ENCODE assay signal across 19 cellular contexts in genomic region chr6:7316658-7317533, GRCh38. TPM values are rescaled to one million over a fixed set of nuclear protein-coding genes. Genes with fewer than 3 reads are reported as not detected.
DNase-seq lines count a peak whose midpoint lies in the region; ATAC-seq, FAIRE-seq and TF ChIP-seq lines count a peak whose summit lies in the region.
"Had no signal": no experiment of that assay in that cellular context is flagged by ENCODE, and none has a peak within 500 bp of the region (broad histone marks: within the 10 kb centered on the region; RNA-seq: fewer than 3 reads in every experiment).

No MANE protein-coding gene starts in this region.

- H3K4me1 ChIP-seq in HepG2 (ENCODE audit: insufficient read depth, low read length), result peaks cover 41% of the 10 kb centered on the region
- peaks cover 0 to 2% (median 0%) of the 10 kb centered on the region in 4 donors for H3K4me1 ChIP-seq in right lobe of liver
- H3K4me1 ChIP-seq in testis, result peaks cover 6% of the 10 kb centered on the region
- H3K4me1 ChIP-seq in tibial artery, result peaks cover 0 to 7% (median 2%) of the 10 kb centered on the region in 4 donors

- DNase-seq in HepG2 (ENCODE audit: low spot score) (no peak), right lobe of liver (no peak), glutamatergic neuron (no peak), testis (peak; percentile 30), frontal cortex (ENCODE audit: low spot score in 2 of 2) (no peak), tibial artery (no peak)
- DNase-seq: 8988T; CD4-positive, alpha-beta memory T cell; DMS153; DMS79; GF-D8; HCEC 1CT had no signal

- ATAC-seq in HepG2 (no peak), right lobe of liver (no peak), GM18519 (IDR thresholded peaks at IDR 0.05; ENCODE audit: low FRiP score, unreplicated experiment) (no peak)
- ATAC-seq: GM12878 had no signal

- TF ChIP-seq RAD21 in HepG2 (CRISPR knock-in tag; IDR thresholded peaks at IDR 0.05), result no peak

- peaks cover 4% of the 10 kb centered on the region for H3K9me3 Mint-ChIP-seq in glutamatergic neuron (ENCODE audit: unreplicated experiment)
- H3K9me3 Mint-ChIP-seq: CD4-positive, alpha-beta memory T cell; IgD-negative memory B cell had no signal

- peak overlapping the region; percentile 6 for H3K27ac Mint-ChIP-seq in glutamatergic neuron (ENCODE audit: unreplicated experiment)

- CTCF ChIA-PET in HepG2 (lab: Yijun Ruan, JAX; ENCODE audit: low intra/inter-chr PET ratio, low total read pairs), result no interaction called here

- H4K20me1 ChIP-seq in HepG2 (ENCODE audit: insufficient read depth, low read length), result peaks cover 4% of the 10 kb centered on the region; the same call in 1 of the 2 replicates

- POLR2A ChIA-PET in HepG2 (lab: Yijun Ruan, JAX), result interaction anchor here (0.8 to 4.3 kb wide), 10 partner anchors 8 to 244 kb away, joined by 3 to 39 read pairs (median 6); partner anchors contain the start of genes CAGE1 and RIOK1

- FAIRE-seq in HepG2 (lab: Jason Lieb, UNC) (no peak), frontal cortex (lab: Jason Lieb, UNC) (no peak)
- FAIRE-seq: GM12878, GM19239, HTR-8/SVneo had no signal

- H3K9ac ChIP-seq in HepG2 (ENCODE audit: insufficient read depth, low read depth, low read length), result no peak overlapping the region
- H3K9ac ChIP-seq: BLaER1 had no signal

- peak overlapping the region; percentile 27 for H3K4me3 Mint-ChIP-seq in glutamatergic neuron (ENCODE audit: unreplicated experiment)
- H3K4me3 Mint-ChIP-seq: CD14-positive monocyte; CD4-positive, alpha-beta memory T cell; IgD-negative memory B cell had no signal

- WGBS in HepG2 (ENCODE audit: low lambda C conversion rate), result 91% methylated on average over 17 of the region's 41 CpGs
- WGBS in right lobe of liver (ENCODE audit: insufficient coverage, low coverage, low lambda C conversion rate, missing lambda C conversion rate), result 100% methylated on average over 1 of the region's 41 CpGs
- 76 to 84% methylated on average over 13 to 37 of the region's 41 CpGs for WGBS in testis, 2 donors

- no TSS peak for BruUV-seq in HepG2 (replicated peaks; lab: Mats Ljungman, UMichigan)

- H3K4me2 ChIP-seq in HepG2 (ENCODE audit: low read depth, low read length), result 0 out of 2 replicates have a peak overlapping the region, but pooled peaks have one; percentile 31
- H3K4me2 ChIP-seq: BLaER1 had no signal

- H3K27me3 ChIP-seq in HepG2 (ENCODE audit: control insufficient read depth in 1 of 2, insufficient read depth in 2 of 2, low read length in 2 of 2) (no peaks in the 10 kb centered on the region; a peak in 1 of 5 replicates), right lobe of liver (no peaks in the 10 kb centered on the region), testis (no peaks in the 10 kb centered on the region), tibial artery (no peaks in the 10 kb centered on the region)
- H3K27me3 ChIP-seq: BLaER1 had no signal

- TF ChIP-seq EP300 in HepG2 (IDR thresholded peaks at IDR 0.05; ENCODE audit: low read depth in 2 of 2, low read length in 2 of 2) (no peak), HepG2 (CRISPR knock-in tag; IDR thresholded peaks at IDR 0.05; ENCODE audit: borderline replicate concordance) (no peak)

- no peak overlapping the region for H2AFZ ChIP-seq in HepG2 (ENCODE audit: low read length)

- no peak for TF ChIP-seq POLR2A in HepG2 (IDR thresholded peaks at IDR 0.05; ENCODE audit: insufficient read depth in 1 of 2, low read depth in 2 of 2, low read length in 2 of 2)
- no peak for TF ChIP-seq POLR2A in right lobe of liver (IDR thresholded peaks at IDR 0.05)
- TF ChIP-seq POLR2A in testis (IDR thresholded peaks at IDR 0.05), result no peak

- in situ Hi-C loops in HepG2 (cut with HindIII; ENCODE audit: extremely low pct_ligation_motif_present, low pct_unique_long_range_greater_than_20kb), result no loop called here

- H3K9me3 ChIP-seq in HepG2 (ENCODE audit: low read length) (no peaks in the 10 kb centered on the region), right lobe of liver (no peaks in the 10 kb centered on the region), testis (no peaks in the 10 kb centered on the region), tibial artery (no peaks in the 10 kb centered on the region)

- peaks cover 5% of the 10 kb centered on the region for H3K36me3 Mint-ChIP-seq in glutamatergic neuron (ENCODE audit: unreplicated experiment)

- H3K4me3 ChIP-seq in HepG2 (replicated peaks in 1 of 3; ENCODE audit: insufficient read depth in 1 of 3, low read depth in 2 of 3, low read length in 3 of 3) (no peak overlapping the region), right lobe of liver (no peak overlapping the region), testis (peak overlapping the region; percentile 21 to 42), tibial artery (no peak overlapping the region)
- H3K4me3 ChIP-seq: BLaER1, GM12878 had no signal

- intact Hi-C loops in HepG2 (cut with micrococcal nuclease; ENCODE audit: unreplicated experiment), result no loop called here
- intact Hi-C loops in right lobe of liver (cut with DNase I), result no loop called here
- intact Hi-C loops in testis (cut with DNase I; ENCODE audit: low total_unique reads), result no loop called here
- intact Hi-C loops in tibial artery (cut with DNase I; ENCODE audit: low total_unique reads), result no loop called here

- TF ChIP-seq CTCF in HepG2 (CRISPR knock-in tag; IDR thresholded peaks at IDR 0.05) (no peak), right lobe of liver (IDR thresholded peaks at IDR 0.05) (no peak), glutamatergic neuron (IDR thresholded peaks at IDR 0.05; ENCODE audit: partially characterized antibody, unreplicated experiment) (no peak), testis (IDR thresholded peaks at IDR 0.05) (no peak), tibial artery (IDR thresholded peaks at IDR 0.05) (no peak)

- peaks cover 1% of the 10 kb centered on the region for H3K4me1 Mint-ChIP-seq in glutamatergic neuron (ENCODE audit: low read depth, unreplicated experiment)

- H3K79me2 ChIP-seq in HepG2 (ENCODE audit: insufficient read depth, low read length), result peaks cover 11% of the 10 kb centered on the region

- peak overlapping the region; percentile 41 for H3K27ac ChIP-seq in HepG2 (ENCODE audit: extremely low read length, insufficient read depth, low read length)
- no peak overlapping the region for H3K27ac ChIP-seq in right lobe of liver
- no peak overlapping the region for H3K27ac ChIP-seq in testis
- H3K27ac ChIP-seq in tibial artery, result no peak overlapping the region

- peaks cover 5% of the 10 kb centered on the region for H3K27me3 Mint-ChIP-seq in glutamatergic neuron (ENCODE audit: unreplicated experiment)
- H3K27me3 Mint-ChIP-seq: IgD-negative memory B cell had no signal

- H3K36me3 ChIP-seq in HepG2 (replicated peaks in 1 of 2; ENCODE audit: control insufficient read depth in 1 of 2, insufficient read depth in 2 of 2, low read length in 2 of 2), result no peaks in the 10 kb centered on the region
- no peaks in the 10 kb centered on the region for H3K36me3 ChIP-seq in right lobe of liver
- no peaks in the 10 kb centered on the region for H3K36me3 ChIP-seq in testis (ENCODE audit: low read depth, missing control alignments)
- H3K36me3 ChIP-seq in tibial artery, result no peaks in the 10 kb centered on the region
- H3K36me3 ChIP-seq: BLaER1 had no signal

TF ChIP-seq in HepG2, 621 proteins besides CTCF, POLR2A, EP300 and RAD21 (continues in another document):
- no peak for TF ChIP-seq ZNF430 (CRISPR knock-in tag; IDR thresholded peaks at IDR 0.05)
- TF ChIP-seq, protein P1, sequence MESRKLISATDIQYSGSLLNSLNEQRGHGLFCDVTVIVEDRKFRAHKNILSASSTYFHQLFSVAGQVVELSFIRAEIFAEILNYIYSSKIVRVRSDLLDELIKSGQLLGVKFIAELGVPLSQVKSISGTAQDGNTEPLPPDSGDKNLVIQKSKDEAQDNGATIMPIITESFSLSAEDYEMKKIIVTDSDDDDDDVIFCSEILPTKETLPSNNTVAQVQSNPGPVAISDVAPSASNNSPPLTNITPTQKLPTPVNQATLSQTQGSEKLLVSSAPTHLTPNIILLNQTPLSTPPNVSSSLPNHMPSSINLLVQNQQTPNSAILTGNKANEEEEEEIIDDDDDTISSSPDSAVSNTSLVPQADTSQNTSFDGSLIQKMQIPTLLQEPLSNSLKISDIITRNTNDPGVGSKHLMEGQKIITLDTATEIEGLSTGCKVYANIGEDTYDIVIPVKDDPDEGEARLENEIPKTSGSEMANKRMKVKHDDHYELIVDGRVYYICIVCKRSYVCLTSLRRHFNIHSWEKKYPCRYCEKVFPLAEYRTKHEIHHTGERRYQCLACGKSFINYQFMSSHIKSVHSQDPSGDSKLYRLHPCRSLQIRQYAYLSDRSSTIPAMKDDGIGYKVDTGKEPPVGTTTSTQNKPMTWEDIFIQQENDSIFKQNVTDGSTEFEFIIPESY (CRISPR knock-in tag; IDR thresholded peaks at IDR 0.05), result peak; percentile 81
- peak; percentile 63 to 75 for TF ChIP-seq MAFK (conservative IDR thresholded peaks at IDR 0.05 in 1 of 2, IDR thresholded peaks at IDR 0.05 in 1 of 2; ENCODE audit: low read length in 2 of 2)

RNA-seq across cellular contexts. Expression of gene SSR1, which starts 3.9 kb away (rescaled TPM):
- total RNA-seq in HepG2 (2016; rRNA removed; fragmentation: Illumina TruSeq; extraction: Trizol) (208 and 243 TPM in 2 replicates), right lobe of liver (100 to 1,000 TPM in 2 of 6 experiments, 10 to 100 TPM in 4; 60.8 to 110 (median 90.5) TPM), glutamatergic neuron (ENCODE audit: unreplicated experiment) (113 TPM), testis (10 to 100 TPM; 42.7 to 62.5 TPM), frontal cortex (40.4 TPM)
- 39.6 and 42.9 TPM in 2 replicates for total RNA-seq in HepG2 (2016; cell fraction: cytosol; rRNA removed; fragmentation: Illumina TruSeq; extraction: Trizol; ENCODE audit: low read depth)
- total RNA-seq in HepG2 (2016; cell fraction: insoluble cytoplasmic fraction; rRNA removed; fragmentation: Illumina TruSeq; extraction: Trizol), result 200 and 237 TPM in 2 replicates
- total RNA-seq in HepG2 (2016; cell fraction: membrane; rRNA removed; fragmentation: Illumina TruSeq; extraction: Trizol), result 91.8 and 97.7 TPM in 2 replicates
- total RNA-seq in HepG2 (2016; cell fraction: nucleus; rRNA removed; fragmentation: Illumina TruSeq; extraction: Trizol), result 235 and 275 TPM in 2 replicates
- polyA plus RNA-seq in HepG2 (2011; rRNA removed) (135 and 203 TPM in 2 replicates), testis (ENCODE audit: insufficient read depth, low read depth, low replicate concordance) (65.7 TPM)
- 77.3 and 119 TPM in 2 replicates for polyA plus RNA-seq in HepG2 (2011; cell fraction: cytosol; rRNA removed)
- polyA plus RNA-seq in HepG2 (2011; cell fraction: nucleus; rRNA removed), result 28.6 and 39.3 TPM in 2 replicates
- polyA plus RNA-seq in HepG2 (2012), result 148 and 179 TPM in 2 replicates
- polyA plus RNA-seq in HepG2 (2016; cell fraction: cytosol; fragmentation: Illumina TruSeq; extraction: Trizol; ENCODE audit: low read depth), result 33.8 and 41.9 TPM in 2 replicates
- 176 and 181 TPM in 2 replicates for polyA plus RNA-seq in HepG2 (2016; cell fraction: insoluble cytoplasmic fraction; fragmentation: Illumina TruSeq; extraction: Trizol; ENCODE audit: low read depth)
- polyA plus RNA-seq in HepG2 (2016; cell fraction: membrane; fragmentation: Illumina TruSeq; extraction: Trizol; ENCODE audit: low read depth), result 64.9 and 66.7 TPM in 2 replicates
- 275 and 279 TPM in 2 replicates for polyA plus RNA-seq in HepG2 (2016; cell fraction: nucleus; fragmentation: Illumina TruSeq; extraction: Trizol; ENCODE audit: insufficient read depth, low read depth)
- 76.5 and 121 TPM in 2 replicates for polyA minus RNA-seq in HepG2 (2011; rRNA and poly(A)+ RNA removed; ENCODE audit: low replicate concordance)
- 135 and 140 TPM in 2 replicates for polyA minus RNA-seq in HepG2 (2011; cell fraction: cytosol; rRNA and poly(A)+ RNA removed)
- polyA minus RNA-seq in HepG2 (2011; cell fraction: nucleus; rRNA and poly(A)+ RNA removed), result 83.2 and 87.0 TPM in 2 replicates

Comparison
In these comparisons a context has a peak if more than half of its experiments do, and no peak if none do; other contexts are left out.
1. H3K4me3 ChIP-seq: peak in testis (2 of 2); none in HepG2 (0 of 3), right lobe of liver (0 of 3) and tibial artery (0 of 2).